In genomic region chr19:16512611-16513010, GRCh38 we compare ENCODE assay signal across 15 cellular contexts. TPM values are rescaled to one million over a fixed set of nuclear protein-coding genes. Genes with fewer than 3 reads are reported as not detected.
"Had no signal": no experiment of that assay in that cellular context is flagged by ENCODE, and none has a peak within 500 bp of the region (broad histone marks: within the 10 kb centered on the region; RNA-seq: fewer than 3 reads in every experiment).

No MANE protein-coding gene starts in this region.

RNA-seq across cellular contexts. Expression of gene CALR3, which starts 16.6 kb away (rescaled TPM):
- total RNA-seq: activated CD4-positive, alpha-beta memory T cell treated with anti-CD3 and anti-CD28 coated beads for 36 hours; activated CD4-positive, alpha-beta T cell treated with anti-CD3 and anti-CD28 coated beads for 36 hours; activated CD8-positive, alpha-beta T cell treated with anti-CD3 and anti-CD28 coated beads for 36 hours; activated naive CD4-positive, alpha-beta T cell treated with anti-CD3 and anti-CD28 coated beads for 36 hours; activated naive CD4-positive, alpha-beta T cell treated with anti-CD3 and anti-CD28 coated beads, Interleukin-2, amount 50 U/mL, for 72 hours; activated T-cell treated with anti-CD3 and anti-CD28 coated beads, Interleukin-2, amount 50 U/mL, for 4 hours; activated T-cell treated with anti-CD3 and anti-CD28 coated beads, Interleukin-2, amount 50 U/mL, for 72 hours; activated T-helper 1 cell treated with anti-CD3 and anti-CD28 coated beads, Interleukin-12 subunit alpha, Interleukin-12 subunit beta, Interleukin-2, Interleukin-4 antibody, amounts not matched to agents 30 ng/mL and 10 ng/mL and 1 ng/mL, durations not matched to agents 14 hours and 24 hours and 36 hours; activated T-helper 17 cell treated with anti-CD3 and anti-CD28 coated beads, Interleukin-2, amount 50 U/mL, for 72 hours; aorta; astrocyte; body of pancreas; breast epithelium; cardiac septum; chondrocyte had no signal
